ENCODE assay signal across 1 cellular context in genomic region chr1:161177112-161177935, GRCh38.
TF ChIP-seq lines count a peak whose summit lies in the region.

Gene B4GALT3, minus strand, starts transcription at chr1:161177507. Its CDS starts 1,447 bp downstream, at chr1:161176060.

TF ChIP-seq in GM12878, 131 proteins besides CTCF, POLR2A, EP300 and RAD21 (continued from another document and continues in another):
- no peak for TF ChIP-seq ZNF592 (IDR thresholded peaks at IDR 0.05)
- TF ChIP-seq PKNOX1 (IDR thresholded peaks at IDR 0.05), result no peak
- no peak for TF ChIP-seq ZNF622 (IDR thresholded peaks at IDR 0.05)
- no peak for TF ChIP-seq CHD4 (IDR thresholded peaks at IDR 0.05)
- no peak for TF ChIP-seq SUPT20H (IDR thresholded peaks at IDR 0.05; ENCODE audit: borderline replicate concordance, control insufficient read depth, low read depth, low read length)
- TF ChIP-seq REST (IDR thresholded peaks at IDR 0.05; ENCODE audit: low read depth, low read length), result no peak
- TF ChIP-seq ZBTB40 (IDR thresholded peaks at IDR 0.05; ENCODE audit: borderline replicate concordance), result no peak
- no peak for TF ChIP-seq GATAD2B (conservative IDR thresholded peaks at IDR 0.05; ENCODE audit: low read depth)
- peak; percentile 55; the same call in 1 of the 2 replicates for TF ChIP-seq RELB (IDR thresholded peaks at IDR 0.05; ENCODE audit: low read depth)
- no peak for TF ChIP-seq RCOR1 (conservative IDR thresholded peaks at IDR 0.05; ENCODE audit: low read depth, low read length)
- TF ChIP-seq ZBTB11 (CRISPR knock-in tag; IDR thresholded peaks at IDR 0.05), result no peak
- peak; percentile 73; the same call in 1 of the 2 replicates for TF ChIP-seq PML (IDR thresholded peaks at IDR 0.05; ENCODE audit: low read length)
- TF ChIP-seq LARP7 (IDR thresholded peaks at IDR 0.05), result no peak
- TF ChIP-seq BMI1 (IDR thresholded peaks at IDR 0.05; ENCODE audit: borderline replicate concordance), result no peak
- TF ChIP-seq SIX5 (IDR thresholded peaks at IDR 0.05; ENCODE audit: low read depth, low read length, severe bottlenecking), result peak; percentile 51
- no peak for TF ChIP-seq FOXM1 (IDR thresholded peaks at IDR 0.05; ENCODE audit: low read depth, low read length)
- no peak for TF ChIP-seq KAT2A (conservative IDR thresholded peaks at IDR 0.05; ENCODE audit: control insufficient read depth, low read depth, low read length)
- TF ChIP-seq ATF3 (IDR thresholded peaks at IDR 0.05; ENCODE audit: borderline replicate concordance, extremely low read depth, low read depth, low read length), result no peak
- no peak for TF ChIP-seq SRF (IDR thresholded peaks at IDR 0.05; ENCODE audit: low read depth in 2 of 2, low read length in 2 of 2)
- TF ChIP-seq TARDBP (IDR thresholded peaks at IDR 0.05; ENCODE audit: borderline replicate concordance), result 0 out of 2 replicates have a peak, but pooled peaks have one; percentile 65
- no peak for TF ChIP-seq E2F4 (IDR thresholded peaks at IDR 0.05; ENCODE audit: low read depth, low read length)
- no peak for TF ChIP-seq ETV6 (conservative IDR thresholded peaks at IDR 0.05 in 1 of 2, IDR thresholded peaks at IDR 0.05 in 1 of 2; ENCODE audit: borderline replicate concordance in 1 of 2, low read depth in 1 of 2)
- peak; percentile 83 for TF ChIP-seq CREB1 (IDR thresholded peaks at IDR 0.05; ENCODE audit: low read depth)
- TF ChIP-seq BCL3 (IDR thresholded peaks at IDR 0.05; ENCODE audit: borderline replicate concordance, insufficient read depth, low read depth, low read length, poor library complexity, severe bottlenecking), result peak; percentile 31
- peak; percentile 100 for TF ChIP-seq YY1 (IDR thresholded peaks at IDR 0.05; ENCODE audit: low read depth, low read length)
- TF ChIP-seq ZNF24 (IDR thresholded peaks at IDR 0.05), result no peak
- TF ChIP-seq ZBTB33 (IDR thresholded peaks at IDR 0.05), result no peak
- TF ChIP-seq ZNF207 (IDR thresholded peaks at IDR 0.05; ENCODE audit: borderline replicate concordance), result no peak; the same call in 1 of the 2 replicates
- TF ChIP-seq WRNIP1 (IDR thresholded peaks at IDR 0.05; ENCODE audit: borderline replicate concordance, low read depth, low read length), result no peak
